In genomic region chr2:166234112-166234846, GRCh38 we compare ENCODE assay signal across 14 cellular contexts.
DNase-seq lines count a peak whose midpoint lies in the region; ATAC-seq and TF ChIP-seq lines count a peak whose summit lies in the region.
"Had no signal": no experiment of that assay in that cellular context is flagged by ENCODE, and none has a peak within 500 bp of the region (broad histone marks: within the 10 kb centered on the region; RNA-seq: fewer than 3 reads in every experiment).

No MANE protein-coding gene starts in this region.

- no peaks in the 10 kb centered on the region for H3K36me3 ChIP-seq in SK-N-MC (ENCODE audit: insufficient read depth, low read length)

- no peak overlapping the region for H3K9ac ChIP-seq in SK-N-MC (ENCODE audit: insufficient read length)

- peaks cover 6% of the 10 kb centered on the region for H3K9me3 Mint-ChIP-seq in osteocyte (ENCODE audit: unreplicated experiment)

- H3K27ac Mint-ChIP-seq in osteocyte (ENCODE audit: unreplicated experiment): peak overlapping the region; percentile 89

- no peak overlapping the region for H3K4me3 Mint-ChIP-seq in osteocyte (ENCODE audit: unreplicated experiment)

- H3K27me3 Mint-ChIP-seq in osteocyte (ENCODE audit: unreplicated experiment): no peaks in the 10 kb centered on the region

- peak overlapping the region; percentile 49; the same call in 1 of the 2 replicates for H3K27ac ChIP-seq in SK-N-MC
- H3K27ac ChIP-seq: testis had no signal

- ATAC-seq in HG03175 (IDR thresholded peaks at IDR 0.05; ENCODE audit: unreplicated experiment): no peak
- no peak for ATAC-seq in HG02884 (IDR thresholded peaks at IDR 0.05; ENCODE audit: unreplicated experiment)

- peaks cover 51% of the 10 kb centered on the region for H3K4me1 Mint-ChIP-seq in osteocyte (ENCODE audit: unreplicated experiment)

- DNase-seq in ELR (ENCODE audit: low read depth): peak; percentile 91
- peak; percentile 16 for DNase-seq in SK-N-MC (ENCODE audit: low read depth, low spot score)
- DNase-seq in fibroblast of mammary gland (ENCODE audit: low read depth): peak; percentile 56
- no peak for DNase-seq in osteocyte (ENCODE audit: extremely low spot score, unreplicated experiment)
- no peak for DNase-seq in medulla oblongata (ENCODE audit: extremely low spot score)
- no peak for DNase-seq in stimulated activated CD4-positive, alpha-beta T cell treated with anti-CD3 and anti-CD28 coated beads, Interleukin-1b, Interleukin-23, amount 100 ng/mL, for 48 hours
- DNase-seq: activated CD4-positive, CD25-positive, alpha-beta regulatory T cell; activated T-cell treated with anti-CD3 and anti-CD28 coated beads, Interleukin-2, amount 50 U/mL, for 1 hour; COR-L47; NCI-H69; Right ventricle myocardium superior; testis had no signal

- TF ChIP-seq CTCF in fibroblast of mammary gland (conservative IDR thresholded peaks at IDR 0.05; ENCODE audit: control insufficient read depth, insufficient read depth, low read depth, low read length) (no peak), osteocyte (IDR thresholded peaks at IDR 0.05) (no peak)

- H3K36me3 Mint-ChIP-seq in osteocyte (ENCODE audit: unreplicated experiment): peaks cover 3% of the 10 kb centered on the region

- H3K4me3 ChIP-seq in SK-N-MC (peak overlapping the region; percentile 36), fibroblast of mammary gland (ENCODE audit: control insufficient read depth, low read depth, low read length) (no peak overlapping the region)
- H3K4me3 ChIP-seq: testis had no signal

- H3K9me3 ChIP-seq in SK-N-MC (ENCODE audit: low read depth, low read length): no peaks in the 10 kb centered on the region
- H3K9me3 ChIP-seq: testis had no signal

Comparison
In these comparisons a context has a peak if more than half of its experiments do, and no peak if none do; other contexts are left out.
1. DNase-seq: peak in ELR (single experiment), SK-N-MC (single experiment) and fibroblast of mammary gland (single experiment); none in osteocyte (single experiment), medulla oblongata (single experiment) and stimulated activated CD4-positive, alpha-beta T cell treated with anti-CD3 and anti-CD28 coated beads, Interleukin-1b, Interleukin-23, amount 100 ng/mL, for 48 hours (single experiment).